26 cellular contexts compared by ENCODE assay signal in genomic region chr3:11173828-11174465, GRCh38. TPM values are rescaled to one million over a fixed set of nuclear protein-coding genes. Genes with fewer than 3 reads are reported as not detected.
"Had no signal": no experiment of that assay in that cellular context is flagged by ENCODE, and none has a peak within 500 bp of the region (broad histone marks: within the 10 kb centered on the region; RNA-seq: fewer than 3 reads in every experiment).

No MANE protein-coding gene starts in this region.

- H3K9me3 Mint-ChIP-seq: activated B cell treated with CpG ODN at 0.5 μM for 24 hours; activated CD4-positive, alpha-beta T cell treated with anti-CD3 and anti-CD28 coated beads, Interleukin-2, amount 10 ng/mL, durations not matched to agents 24 days and 14 days; activated naive CD4-positive, alpha-beta T cell treated with anti-CD3 and anti-CD28 coated beads, Interleukin-2, amount 50 U/mL, for 72 hours; activated naive CD8-positive, alpha-beta T cell treated with anti-CD3 and anti-CD28 coated beads, Interleukin-2, amount 50 U/mL, for 24 hours; activated T-cell treated with anti-CD3 and anti-CD28 coated beads, Interleukin-2, amount 50 U/mL, for 4 hours; T-cell had no signal

- DNase-seq: activated B cell treated with CpG ODN at 0.5 μM for 24 hours; activated CD4-positive, alpha-beta T cell treated with anti-CD3 and anti-CD28 coated beads for 1 hour; activated CD4-positive, alpha-beta T cell treated with anti-CD3 and anti-CD28 coated beads, Interleukin-2, amount 10 ng/mL, durations not matched to agents 24 days and 14 days; activated CD4-positive, alpha-beta T cell treated with anti-CD3 and anti-CD28 coated beads, Interleukin-2, amount 50 U/mL, for 48 hours; activated CD8-positive, alpha-beta memory T cell treated with anti-CD3 and anti-CD28 coated beads, Interleukin-2, amount 10 ng/mL, durations not matched to agents 7 days and 5 days; activated effector memory CD4-positive, alpha-beta T cell treated with anti-CD3 and anti-CD28 coated beads, Interleukin-2, amount 50 U/mL, for 16 hours; activated naive CD4-positive, alpha-beta T cell treated with Interleukin-2 at 50 U/mL for 16 hours; activated naive CD8-positive, alpha-beta T cell treated with anti-CD3 and anti-CD28 coated beads, Interleukin-2, amount 50 U/mL, for 24 hours; activated T-cell treated with anti-CD3 and anti-CD28 coated beads, Interleukin-2, amount 50 U/mL, for 4 hours; amniotic stem cell; KG1; NCI-H1092; NCI-H1417; NCI-H2029; NCI-H2107; NCI-H510A treated with DMSO at 0.1 percent for 48 hours; NCI-H69; Peyer's patch; SHP77; T-cell; T-helper 2 cell; T1000 had no signal

- ATAC-seq: activated CD8-positive, alpha-beta memory T cell treated with anti-CD3 and anti-CD28 coated beads, Interleukin-2, amount 10 ng/mL, durations not matched to agents 7 days and 5 days; activated naive CD4-positive, alpha-beta T cell treated with anti-CD3 and anti-CD28 coated beads, Interleukin-2, amount 50 U/mL, for 72 hours; activated naive CD8-positive, alpha-beta T cell treated with anti-CD3 and anti-CD28 coated beads, Interleukin-2, amount 50 U/mL, for 24 hours; activated T-cell treated with anti-CD3 and anti-CD28 coated beads, Interleukin-2, amount 50 U/mL, for 4 hours; T-cell had no signal

- H3K36me3 ChIP-seq: cardiac muscle cell, Peyer's patch had no signal

- H3K4me3 Mint-ChIP-seq: activated B cell treated with CpG ODN at 0.5 μM for 24 hours; activated CD4-positive, alpha-beta T cell treated with anti-CD3 and anti-CD28 coated beads, Interleukin-2, amount 10 ng/mL, durations not matched to agents 24 days and 14 days; activated CD8-positive, alpha-beta memory T cell treated with anti-CD3 and anti-CD28 coated beads, Interleukin-2, amount 10 ng/mL, durations not matched to agents 7 days and 5 days; activated naive CD8-positive, alpha-beta T cell treated with anti-CD3 and anti-CD28 coated beads, Interleukin-2, amount 50 U/mL, for 24 hours; activated T-cell treated with anti-CD3 and anti-CD28 coated beads, Interleukin-2, amount 50 U/mL, for 4 hours; brain; T-cell had no signal

- H3K4me3 ChIP-seq: cardiac muscle cell, Peyer's patch, SJSA1 had no signal

- H3K36me3 Mint-ChIP-seq: activated CD8-positive, alpha-beta memory T cell treated with anti-CD3 and anti-CD28 coated beads, Interleukin-2, amount 10 ng/mL, durations not matched to agents 7 days and 5 days; activated naive CD4-positive, alpha-beta T cell treated with anti-CD3 and anti-CD28 coated beads, Interleukin-2, amount 50 U/mL, for 72 hours; brain; T-cell had no signal

- H3K27ac ChIP-seq: cardiac muscle cell, Peyer's patch, SJSA1 had no signal

- H3K4me1 Mint-ChIP-seq: activated B cell treated with CpG ODN at 0.5 μM for 24 hours; activated CD4-positive, alpha-beta T cell treated with anti-CD3 and anti-CD28 coated beads, Interleukin-2, amount 10 ng/mL, durations not matched to agents 24 days and 14 days; activated CD8-positive, alpha-beta memory T cell treated with anti-CD3 and anti-CD28 coated beads, Interleukin-2, amount 10 ng/mL, durations not matched to agents 7 days and 5 days; activated naive CD8-positive, alpha-beta T cell treated with anti-CD3 and anti-CD28 coated beads, Interleukin-2, amount 50 U/mL, for 24 hours; T-cell had no signal

- H3K9me3 ChIP-seq: Peyer's patch, SJSA1 had no signal

- H3K27ac Mint-ChIP-seq: activated B cell treated with CpG ODN at 0.5 μM for 24 hours; activated CD4-positive, alpha-beta T cell treated with anti-CD3 and anti-CD28 coated beads, Interleukin-2, amount 10 ng/mL, durations not matched to agents 24 days and 14 days; activated CD8-positive, alpha-beta memory T cell treated with anti-CD3 and anti-CD28 coated beads, Interleukin-2, amount 10 ng/mL, durations not matched to agents 7 days and 5 days; activated naive CD4-positive, alpha-beta T cell treated with anti-CD3 and anti-CD28 coated beads, Interleukin-2, amount 50 U/mL, for 72 hours; activated naive CD8-positive, alpha-beta T cell treated with anti-CD3 and anti-CD28 coated beads, Interleukin-2, amount 50 U/mL, for 24 hours; brain; T-cell had no signal

- H3K4me1 ChIP-seq: Peyer's patch had no signal

RNA-seq across cellular contexts. Expression of gene HRH1, which starts 19.7 kb away (rescaled TPM):
- total RNA-seq: activated B cell treated with CpG ODN at 0.5 μM for 24 hours, cardiac muscle cell had no signal
